ENCODE assay signal across 20 cellular contexts in genomic region chr7:70346844-70347462, GRCh38.
DNase-seq lines count a peak whose midpoint lies in the region; ATAC-seq lines count a peak whose summit lies in the region.
"Had no signal": no experiment of that assay in that cellular context is flagged by ENCODE, and none has a peak within 500 bp of the region (broad histone marks: within the 10 kb centered on the region; RNA-seq: fewer than 3 reads in every experiment).

No MANE protein-coding gene starts in this region.

- no peak overlapping the region for H3K4me3 Mint-ChIP-seq in activated CD4-positive, alpha-beta T cell treated with anti-CD3 and anti-CD28 coated beads, Interleukin-2, amount 10 ng/mL, durations not matched to agents 24 days and 14 days
- H3K4me3 Mint-ChIP-seq in activated CD4-positive, alpha-beta memory T cell treated with anti-CD3 and anti-CD28 coated beads, Interleukin-2, amount 10 ng/mL, durations not matched to agents 7 days and 5 days: no peak overlapping the region

- H3K9me3 Mint-ChIP-seq in activated CD4-positive, alpha-beta T cell treated with anti-CD3 and anti-CD28 coated beads, Interleukin-2, amount 10 ng/mL, durations not matched to agents 24 days and 14 days: no peaks in the 10 kb centered on the region
- peaks cover 0 to 5% of the 10 kb centered on the region in 2 donors for H3K9me3 Mint-ChIP-seq in activated naive CD4-positive, alpha-beta T cell treated with anti-CD3 and anti-CD28 coated beads, Interleukin-2, amount 50 U/mL, for 72 hours
- no peaks in the 10 kb centered on the region for H3K9me3 Mint-ChIP-seq in activated CD4-positive, alpha-beta memory T cell treated with anti-CD3 and anti-CD28 coated beads, Interleukin-2, amount 10 ng/mL, durations not matched to agents 7 days and 5 days

- POLR2A ChIA-PET in activated CD4-positive, alpha-beta memory T cell treated with anti-CD3 and anti-CD28 coated beads, Interleukin-2, amount 10 ng/mL, durations not matched to agents 7 days and 5 days (lab: Charles Lee): no interaction called here

- no peaks in the 10 kb centered on the region for H3K36me3 Mint-ChIP-seq in activated CD4-positive, alpha-beta T cell treated with anti-CD3 and anti-CD28 coated beads, Interleukin-2, amount 10 ng/mL, durations not matched to agents 24 days and 14 days (ENCODE audit: low read depth)
- no peaks in the 10 kb centered on the region for H3K36me3 Mint-ChIP-seq in activated naive CD4-positive, alpha-beta T cell treated with anti-CD3 and anti-CD28 coated beads, Interleukin-2, amount 50 U/mL, for 72 hours
- no peaks in the 10 kb centered on the region for H3K36me3 Mint-ChIP-seq in activated CD4-positive, alpha-beta memory T cell treated with anti-CD3 and anti-CD28 coated beads, Interleukin-2, amount 10 ng/mL, durations not matched to agents 7 days and 5 days (ENCODE audit: low read depth)

- CTCF ChIA-PET in activated CD4-positive, alpha-beta memory T cell treated with anti-CD3 and anti-CD28 coated beads, Interleukin-2, amount 10 ng/mL, durations not matched to agents 7 days and 5 days (lab: Charles Lee): no interaction called here

- ATAC-seq in activated naive CD4-positive, alpha-beta T cell treated with anti-CD3 and anti-CD28 coated beads, Interleukin-2, amount 50 U/mL, for 72 hours: peak; percentile 59 to 68
- ATAC-seq in HG03520 (IDR thresholded peaks at IDR 0.05; ENCODE audit: unreplicated experiment): no peak
- ATAC-seq: Right ventricle myocardium inferior had no signal

- H3K27me3 Mint-ChIP-seq in activated CD4-positive, alpha-beta T cell treated with anti-CD3 and anti-CD28 coated beads, Interleukin-2, amount 10 ng/mL, durations not matched to agents 24 days and 14 days: peaks cover 2% of the 10 kb centered on the region
- no peaks in the 10 kb centered on the region for H3K27me3 Mint-ChIP-seq in activated CD4-positive, alpha-beta memory T cell treated with anti-CD3 and anti-CD28 coated beads, Interleukin-2, amount 10 ng/mL, durations not matched to agents 7 days and 5 days

- DNase-seq in activated CD4-positive, alpha-beta T cell treated with anti-CD3 and anti-CD28 coated beads, Interleukin-2, amount 10 ng/mL, durations not matched to agents 24 days and 14 days: peak; percentile 55
- DNase-seq in activated CD4-positive, alpha-beta T cell treated with anti-CD3 and anti-CD28 coated beads for 48 hours: no peak
- no peak for DNase-seq in activated naive CD4-positive, alpha-beta T cell treated with anti-CD3 and anti-CD28 coated beads, Interleukin-2, amount 50 U/mL, for 72 hours (ENCODE audit: low spot score in 2 of 2)
- no peak for DNase-seq in activated naive CD4-positive, alpha-beta T cell (lab: John Stamatoyannopoulos, UW)
- DNase-seq in activated CD4-positive, alpha-beta memory T cell treated with anti-CD3 and anti-CD28 coated beads, Interleukin-2, amount 10 ng/mL, durations not matched to agents 7 days and 5 days: no peak
- no peak for DNase-seq in GDM1 (lab: John Stamatoyannopoulos, UW)
- DNase-seq: 8988T, DMS79, GM23248, KBM-7, MM.1S, NCI-H1092, NCI-H1436, NCI-H187 treated with DMSO at 0.1 percent for 48 hours, NCI-H2107, NCI-H446 treated with DMSO at 0.1 percent for 48 hours, NCI-H526 treated with DMSO at 0.1 percent for 48 hours, OCI-M1 had no signal

- H3K4me1 Mint-ChIP-seq in activated CD4-positive, alpha-beta T cell treated with anti-CD3 and anti-CD28 coated beads, Interleukin-2, amount 10 ng/mL, durations not matched to agents 24 days and 14 days: peaks cover 12% of the 10 kb centered on the region
- peaks cover 18% of the 10 kb centered on the region for H3K4me1 Mint-ChIP-seq in activated CD4-positive, alpha-beta memory T cell treated with anti-CD3 and anti-CD28 coated beads, Interleukin-2, amount 10 ng/mL, durations not matched to agents 7 days and 5 days

- H3K27ac Mint-ChIP-seq in activated CD4-positive, alpha-beta T cell treated with anti-CD3 and anti-CD28 coated beads, Interleukin-2, amount 10 ng/mL, durations not matched to agents 24 days and 14 days: no peak overlapping the region
- H3K27ac Mint-ChIP-seq in activated naive CD4-positive, alpha-beta T cell treated with anti-CD3 and anti-CD28 coated beads, Interleukin-2, amount 50 U/mL, for 72 hours: no peak overlapping the region
- peak overlapping the region; percentile 7 for H3K27ac Mint-ChIP-seq in activated CD4-positive, alpha-beta memory T cell treated with anti-CD3 and anti-CD28 coated beads, Interleukin-2, amount 10 ng/mL, durations not matched to agents 7 days and 5 days

- intact Hi-C loops in activated CD4-positive, alpha-beta T cell treated with anti-CD3 and anti-CD28 coated beads, Interleukin-2, amount 10 ng/mL, durations not matched to agents 24 days and 14 days (cut with micrococcal nuclease): no loop called here
